ENCODE assay signal across 16 cellular contexts in the genomic region with DNA sequence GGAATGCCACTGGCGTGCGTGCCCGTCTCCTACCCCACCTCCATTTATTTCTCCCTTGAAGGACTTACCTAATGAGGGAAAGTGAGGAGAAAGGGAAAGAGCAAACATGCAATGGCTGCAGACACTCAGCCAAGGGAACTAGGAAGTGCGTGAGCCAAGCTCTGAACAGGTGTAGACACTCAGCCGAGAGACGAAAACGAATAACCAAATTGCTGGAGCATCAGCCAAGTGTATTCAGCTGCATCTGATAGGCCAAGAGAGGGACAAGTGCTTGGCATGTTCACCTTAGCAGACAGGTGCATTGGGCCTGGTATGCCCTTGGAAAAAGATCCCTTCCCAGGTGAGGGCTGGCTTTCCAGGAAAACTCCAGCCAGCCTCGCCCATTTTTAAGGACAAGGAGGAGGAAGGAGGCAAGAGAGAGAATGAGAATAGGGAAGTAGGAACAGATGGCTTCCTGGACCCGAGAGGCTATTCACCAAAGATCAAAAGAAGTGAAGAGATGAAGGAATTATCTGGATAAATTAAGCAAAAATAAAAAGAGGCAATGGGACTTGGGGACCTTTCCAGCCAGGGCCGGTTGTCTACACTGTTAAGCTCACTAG.
A peak's percentile ranks its signal among the peaks of the same experiment; 100 is the strongest.
DNase-seq lines count a peak whose midpoint lies in the region; ATAC-seq, FAIRE-seq and TF ChIP-seq lines count a peak whose summit lies in the region.
"Had no signal": no experiment of that assay in that cellular context is flagged by ENCODE, and none has a peak within 500 bp of the region (broad histone marks: within the 10 kb centered on the region; RNA-seq: fewer than 3 reads in every experiment).

No MANE protein-coding gene starts in this region.

- intact Hi-C loops in CD14-positive monocyte (cut with micrococcal nuclease), result no loop called here

- no peak overlapping the region for H3K27ac ChIP-seq in MM.1S (ENCODE audit: low read length)
- H3K27ac ChIP-seq: body of pancreas, GM23248 had no signal

- no peak overlapping the region for H2AFZ ChIP-seq in MM.1S (ENCODE audit: low read length)
- H2AFZ ChIP-seq: GM23248 had no signal

- H3K4me1 ChIP-seq in MM.1S (ENCODE audit: low read length), result no peaks in the 10 kb centered on the region

- H3K79me2 ChIP-seq in MM.1S (ENCODE audit: low read length), result no peaks in the 10 kb centered on the region

- DNase-seq in CD14-positive monocyte (ENCODE audit: low spot score) (no peak), GM12891 (ENCODE audit: insufficient read length, low spot score) (no peak), NCI-H510A (lab: John Stamatoyannopoulos, UW) (peak; percentile 87), memory B cell (ENCODE audit: low spot score in 2 of 2) (no peak), HuH-7 (ENCODE audit: low spot score) (no peak), MM.1S (no peak)
- DNase-seq: activated naive CD4-positive, alpha-beta T cell treated with anti-CD3 and anti-CD28 coated beads, Interleukin-2, amount 10 ng/mL, durations not matched to agents 7 days and 5 days; C1 segment of cervical spinal cord; dermis blood vessel endothelial cell; GM23248; heart right ventricle; NCI-H748 treated with DMSO at 0.1 percent for 48 hours; stimulated activated naive CD8-positive, alpha-beta T cell treated with anti-CD3 and anti-CD28 coated beads, Interleukin-15, amount 100 ng/mL, for 72 hours had no signal

- no peaks in the 10 kb centered on the region for H3K9me3 ChIP-seq in MM.1S (replicated peaks; ENCODE audit: insufficient read depth, low read length)
- H3K9me3 ChIP-seq: body of pancreas, heart right ventricle had no signal

- H3F3A ChIP-seq in MM.1S (ENCODE audit: insufficient read depth, low read length), result no peaks in the 10 kb centered on the region

- peak; percentile 72 for FAIRE-seq in GM12891 (lab: Jason Lieb, UNC)
- FAIRE-seq: keratinocyte had no signal

- ATAC-seq in memory B cell (ENCODE audit: low read depth) (peak; percentile 71), HG03342 (IDR thresholded peaks at IDR 0.05; ENCODE audit: unreplicated experiment) (no peak)
- ATAC-seq: body of pancreas; stimulated activated naive CD8-positive, alpha-beta T cell treated with anti-CD3 and anti-CD28 coated beads, Interleukin-15, amount 100 ng/mL, for 72 hours had no signal

- H3K27me3 Mint-ChIP-seq in CD14-positive monocyte (ENCODE audit: low read depth in 3 of 3) (peaks cover 0 to 3% (median 0%) of the 10 kb centered on the region in 3 donors), memory B cell (no peaks in the 10 kb centered on the region)
- H3K27me3 Mint-ChIP-seq: activated naive CD4-positive, alpha-beta T cell treated with anti-CD3 and anti-CD28 coated beads, Interleukin-2, amount 10 ng/mL, durations not matched to agents 7 days and 5 days; stimulated activated naive CD8-positive, alpha-beta T cell treated with anti-CD3 and anti-CD28 coated beads, Interleukin-15, amount 100 ng/mL, for 72 hours had no signal

- H3K9ac ChIP-seq in MM.1S (ENCODE audit: low read length), result no peak overlapping the region
- H3K9ac ChIP-seq: GM23248 had no signal

- H3K4me2 ChIP-seq in MM.1S (ENCODE audit: low read depth, low read length), result no peak overlapping the region

- H3K36me3 ChIP-seq in MM.1S (replicated peaks; ENCODE audit: insufficient read depth, low read length), result no peaks in the 10 kb centered on the region
- H3K36me3 ChIP-seq: heart right ventricle had no signal

- no peak for TF ChIP-seq POLR2A in GM12891 (IDR thresholded peaks at IDR 0.05; ENCODE audit: low read depth, low read length)

- H3K9me3 Mint-ChIP-seq in CD14-positive monocyte (peaks cover 5 to 17% (median 11%) of the 10 kb centered on the region in 7 donors), memory B cell (peaks cover 3% of the 10 kb centered on the region)

- H3K27ac Mint-ChIP-seq in CD14-positive monocyte, result peak overlapping the region in 6 of 7 donors; percentile 85 to 96 (median 95)
- no peak overlapping the region for H3K27ac Mint-ChIP-seq in memory B cell
- H3K27ac Mint-ChIP-seq: activated naive CD4-positive, alpha-beta T cell treated with anti-CD3 and anti-CD28 coated beads, Interleukin-2, amount 10 ng/mL, durations not matched to agents 7 days and 5 days had no signal

- H4K20me1 ChIP-seq in MM.1S (ENCODE audit: insufficient read depth, low read length), result no peaks in the 10 kb centered on the region

- H3K27me3 ChIP-seq in MM.1S (replicated peaks; ENCODE audit: insufficient read depth, low read length), result no peaks in the 10 kb centered on the region
- H3K27me3 ChIP-seq: body of pancreas, heart right ventricle had no signal

- H3K4me3 Mint-ChIP-seq in CD14-positive monocyte (peak overlapping the region in 1 of 2 donors; percentile 40), memory B cell (no peak overlapping the region)
- H3K4me3 Mint-ChIP-seq: activated naive CD4-positive, alpha-beta T cell treated with anti-CD3 and anti-CD28 coated beads, Interleukin-2, amount 10 ng/mL, durations not matched to agents 7 days and 5 days had no signal

- no peaks in the 10 kb centered on the region for H3K9me2 ChIP-seq in MM.1S (replicated peaks; ENCODE audit: insufficient read depth, low read length)

- TF ChIP-seq CTCF in CD14-positive monocyte (IDR thresholded peaks at IDR 0.05), result no peak
- no peak for TF ChIP-seq CTCF in MM.1S (IDR thresholded peaks at IDR 0.05; ENCODE audit: low read length)

- H3K4me3 ChIP-seq in MM.1S (ENCODE audit: low read length), result no peak overlapping the region
- H3K4me3 ChIP-seq: body of pancreas, GM23248, heart right ventricle had no signal

- H3K4me1 Mint-ChIP-seq in CD14-positive monocyte (peaks cover 31% of the 10 kb centered on the region), memory B cell (peaks cover 22% of the 10 kb centered on the region)

- peaks cover 0 to 4% of the 10 kb centered on the region in 2 donors for H3K36me3 Mint-ChIP-seq in CD14-positive monocyte
- no peaks in the 10 kb centered on the region for H3K36me3 Mint-ChIP-seq in memory B cell

TF ChIP-seq in GM12891, 5 proteins besides CTCF, POLR2A, EP300 and RAD21:
- TF ChIP-seq POLR2AphosphoS5 (IDR thresholded peaks at IDR 0.05; ENCODE audit: low read depth, low read length), result no peak
- TF ChIP-seq PAX5 (IDR thresholded peaks at IDR 0.05; ENCODE audit: insufficient read depth, low read length, severe bottlenecking), result no peak
- 0 out of 2 replicates have a peak, but pooled peaks have one; percentile 15 for TF ChIP-seq SPI1 (IDR thresholded peaks at IDR 0.05; ENCODE audit: low read depth, low read length)
- no peak for TF ChIP-seq POU2F2 (IDR thresholded peaks at IDR 0.05; ENCODE audit: low read depth, low read length)
- TF ChIP-seq TAF1 (IDR thresholded peaks at IDR 0.05; ENCODE audit: low read depth, low read length), result no peak
